8 cellular contexts compared by ENCODE assay signal in the genomic region with DNA sequence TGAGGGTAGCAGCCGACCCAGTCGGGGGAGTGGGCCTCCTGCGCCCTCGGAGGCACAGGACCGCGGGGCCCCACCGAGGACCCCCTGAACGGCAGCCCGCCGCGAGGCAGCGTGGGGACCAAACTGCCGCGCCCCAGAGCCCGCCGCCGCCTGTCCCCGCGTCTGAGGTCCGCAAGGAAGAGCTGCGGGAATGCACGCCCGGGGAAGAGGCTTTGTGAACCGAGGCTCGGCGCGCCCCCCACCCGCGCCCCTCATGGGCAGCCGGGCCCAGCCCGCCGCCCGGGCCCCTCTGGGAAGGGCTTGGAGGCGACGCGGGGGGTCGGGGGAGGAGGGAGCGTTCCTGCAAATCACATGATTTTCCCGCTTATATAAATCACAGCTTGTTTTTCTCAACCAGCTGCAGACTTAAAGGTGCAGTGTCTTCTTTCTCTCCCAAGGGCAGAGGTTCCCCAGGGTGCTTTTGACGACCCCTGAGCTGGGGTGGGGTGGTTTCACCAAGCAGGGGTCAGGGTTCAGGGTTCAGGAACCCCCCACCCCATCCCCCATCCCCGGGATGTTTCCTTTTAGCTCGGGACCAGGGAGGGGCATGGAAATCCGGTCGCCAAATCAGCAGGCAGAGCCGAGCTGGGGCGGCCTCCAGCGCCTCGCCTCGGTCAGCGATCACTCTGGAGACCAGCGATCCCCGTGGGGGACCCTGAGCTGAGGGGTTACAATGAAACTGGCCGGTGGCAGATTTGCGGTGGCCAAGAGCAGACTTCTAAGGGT. TPM values are rescaled to one million over a fixed set of nuclear protein-coding genes. Genes with fewer than 3 reads are reported as not detected.
DNase-seq lines count a peak whose midpoint lies in the region; ATAC-seq and TF ChIP-seq lines count a peak whose summit lies in the region.

No MANE protein-coding gene starts in this region.

- ATAC-seq in mucosa of descending colon (peak; percentile 58), upper lobe of left lung (ENCODE audit: low FRiP score in 2 of 2) (peak; percentile 47 to 62), GM18502 (IDR thresholded peaks at IDR 0.05; ENCODE audit: poor library complexity, unreplicated experiment) (no peak), HG03460 (IDR thresholded peaks at IDR 0.05; ENCODE audit: unreplicated experiment) (no peak)

- H3K4me3 ChIP-seq in mucosa of descending colon = peak overlapping the region; percentile 20
- H3K4me3 ChIP-seq in upper lobe of left lung = peak overlapping the region; percentile 6 to 63 (median 54)

- peak in 3 of 4 donors; percentile 44 to 88 (median 60) for TF ChIP-seq POLR2A in upper lobe of left lung (IDR thresholded peaks at IDR 0.05)

- peaks cover 3% of the 10 kb centered on the region for H3K27me3 Mint-ChIP-seq in activated CD4-positive, alpha-beta memory T cell treated with anti-CD3 and anti-CD28 coated beads, Interleukin-2, amount 10 ng/mL, durations not matched to agents 7 days and 5 days

- H3K4me1 ChIP-seq in mucosa of descending colon (ENCODE audit: low read depth) = peaks cover 68% of the 10 kb centered on the region
- peaks cover 69 to 77% (median 74%) of the 10 kb centered on the region in 4 donors for H3K4me1 ChIP-seq in upper lobe of left lung

- H3K4me1 Mint-ChIP-seq in activated CD4-positive, alpha-beta memory T cell treated with anti-CD3 and anti-CD28 coated beads, Interleukin-2, amount 10 ng/mL, durations not matched to agents 7 days and 5 days = peaks cover 60% of the 10 kb centered on the region

- H3K36me3 Mint-ChIP-seq in activated CD4-positive, alpha-beta memory T cell treated with anti-CD3 and anti-CD28 coated beads, Interleukin-2, amount 10 ng/mL, durations not matched to agents 7 days and 5 days (ENCODE audit: low read depth) = no peaks in the 10 kb centered on the region

- H3K36me3 ChIP-seq in KOPT-K1 (ENCODE audit: insufficient read depth, low read length) = no peaks in the 10 kb centered on the region
- no peaks in the 10 kb centered on the region for H3K36me3 ChIP-seq in mucosa of descending colon (ENCODE audit: low read depth)
- no peaks in the 10 kb centered on the region for H3K36me3 ChIP-seq in upper lobe of left lung

- 3% methylated on average over 19 to 39 of the region's 54 CpGs for WGBS in upper lobe of left lung, 2 donors

- peak; percentile 15 for TF ChIP-seq CTCF in mucosa of descending colon (IDR thresholded peaks at IDR 0.05)
- peak in 5 of 6 experiments; percentile 4 to 46 (median 22) for TF ChIP-seq CTCF in upper lobe of left lung (IDR thresholded peaks at IDR 0.05)

- no peaks in the 10 kb centered on the region for H3K27me3 ChIP-seq in upper lobe of left lung

- DNase-seq in COR-L47 (lab: John Stamatoyannopoulos, UW) (peak; percentile 74), fibroblast of gingiva (ENCODE audit: low read depth) (peak; percentile 69), mucosa of descending colon (peak; percentile 83 to 84 (median 84)), upper lobe of left lung (peak; percentile 82 to 90)
- no peak for DNase-seq in activated CD4-positive, alpha-beta memory T cell treated with anti-CD3 and anti-CD28 coated beads, Interleukin-2, amount 10 ng/mL, durations not matched to agents 7 days and 5 days

- POLR2A ChIA-PET in activated CD4-positive, alpha-beta memory T cell treated with anti-CD3 and anti-CD28 coated beads, Interleukin-2, amount 10 ng/mL, durations not matched to agents 7 days and 5 days (lab: Charles Lee) = interaction anchor here (0.7 to 6.2 kb wide), 9 partner anchors 9 to 155 kb away, joined by 3 to 74 read pairs (median 4); a partner anchor contains a TSS

- H3K27ac ChIP-seq in KOPT-K1 (ENCODE audit: low read depth, low read length, poor library complexity, severe bottlenecking) (peak overlapping the region; percentile 81), upper lobe of left lung (peak overlapping the region; percentile 94 to 99 (median 96))

- H3K9me3 ChIP-seq in KOPT-K1 (ENCODE audit: insufficient read depth, low read length, poor library complexity, severe bottlenecking) = no peaks in the 10 kb centered on the region
- H3K9me3 ChIP-seq in mucosa of descending colon = no peaks in the 10 kb centered on the region
- no peaks in the 10 kb centered on the region for H3K9me3 ChIP-seq in upper lobe of left lung

- peak overlapping the region; percentile 42 for H3K4me3 Mint-ChIP-seq in activated CD4-positive, alpha-beta memory T cell treated with anti-CD3 and anti-CD28 coated beads, Interleukin-2, amount 10 ng/mL, durations not matched to agents 7 days and 5 days

- H3K9me3 Mint-ChIP-seq in activated CD4-positive, alpha-beta memory T cell treated with anti-CD3 and anti-CD28 coated beads, Interleukin-2, amount 10 ng/mL, durations not matched to agents 7 days and 5 days = no peaks in the 10 kb centered on the region

- TF ChIP-seq EP300 in upper lobe of left lung (IDR thresholded peaks at IDR 0.05) = peak in 3 of 4 donors; percentile 59 to 83 (median 71)

- peak overlapping the region; percentile 61 for H3K27ac Mint-ChIP-seq in activated CD4-positive, alpha-beta memory T cell treated with anti-CD3 and anti-CD28 coated beads, Interleukin-2, amount 10 ng/mL, durations not matched to agents 7 days and 5 days

- intact Hi-C loops in mucosa of descending colon (cut with DNase I, micrococcal nuclease) = loop anchor here in 1 of 2 donors (5.0 kb wide), 1 partner anchor 59 kb away; no protein-coding TSS in a partner anchor

- CTCF ChIA-PET in activated CD4-positive, alpha-beta memory T cell treated with anti-CD3 and anti-CD28 coated beads, Interleukin-2, amount 10 ng/mL, durations not matched to agents 7 days and 5 days (lab: Charles Lee) = interaction anchor here (0.6 to 6.1 kb wide), 12 partner anchors 9 to 253 kb away, joined by 3 to 36 read pairs (median 6); a partner anchor contains a TSS

RNA-seq across cellular contexts. Expression of a gene that starts 44.7 kb away (rescaled TPM):
- total RNA-seq in activated CD4-positive, alpha-beta memory T cell treated with anti-CD3 and anti-CD28 coated beads, Interleukin-2, amount 10 ng/mL, durations not matched to agents 7 days and 5 days = 10 to 100 TPM; 17.1 to 18.7 TPM
- total RNA-seq in mucosa of descending colon = 10 to 100 TPM; 13.7 to 19.0 (median 15.3) TPM
- total RNA-seq in upper lobe of left lung = 10 to 100 TPM in 1 of 6 donors, 1 to 10 TPM in 4, not detected in 1; 4.7 to 18.8 (median 7.7) TPM

RNA-seq across cellular contexts. Expression of a gene that starts 50.1 kb away (rescaled TPM):
- total RNA-seq in activated CD4-positive, alpha-beta memory T cell treated with anti-CD3 and anti-CD28 coated beads, Interleukin-2, amount 10 ng/mL, durations not matched to agents 7 days and 5 days = 100 to 1,000 TPM; 137 to 141 TPM
- total RNA-seq in mucosa of descending colon = 100 to 1,000 TPM; 220 to 339 (median 256) TPM
- total RNA-seq in upper lobe of left lung = 100 to 1,000 TPM; 153 to 226 (median 175) TPM

Comparison
In these comparisons a context has a peak if more than half of its experiments do, and no peak if none do; other contexts are left out.
1. ATAC-seq: peak in mucosa of descending colon (single experiment) and upper lobe of left lung (2 of 2); none in GM18502 (single experiment) and HG03460 (single experiment).